Comparison of ENCODE assay signal across 21 cellular contexts in genomic region chr2:239587311-239587731, GRCh38.
DNase-seq lines count a peak whose midpoint lies in the region; ATAC-seq, FAIRE-seq and TF ChIP-seq lines count a peak whose summit lies in the region.
"Had no signal": no experiment of that assay in that cellular context is flagged by ENCODE, and none has a peak within 500 bp of the region (broad histone marks: within the 10 kb centered on the region; RNA-seq: fewer than 3 reads in every experiment).

No MANE protein-coding gene starts in this region.

- no TSS peak for BruUV-seq in MCF 10A (replicated peaks; lab: Mats Ljungman, UMichigan)

- H3K4ac ChIP-seq in H1 (replicated peaks; ENCODE audit: insufficient read length, low read depth, low read length) (no peak overlapping the region), neuronal stem cell (ENCODE audit: low read length) (no peak overlapping the region)

- no peak for TF ChIP-seq RAD21 in H1 (IDR thresholded peaks at IDR 0.05 in 1 of 2, conservative IDR thresholded peaks at IDR 0.05 in 1 of 2; ENCODE audit: low read depth in 2 of 2, low read length in 2 of 2)

- H3K23me2 ChIP-seq in H1 (ENCODE audit: low read depth, low read length), result no peaks in the 10 kb centered on the region

- H2BK5ac ChIP-seq in H1 (ENCODE audit: low read depth, low read length) (no peak overlapping the region), neuronal stem cell (ENCODE audit: low read length) (no peak overlapping the region)

- no peak overlapping the region for H3K18ac ChIP-seq in H1 (ENCODE audit: extremely low read depth, low read length)
- peak overlapping the region; percentile 56 for H3K18ac ChIP-seq in neuronal stem cell (ENCODE audit: low read length)

- H2BK15ac ChIP-seq in H1 (ENCODE audit: low read length) (no peak overlapping the region), neuronal stem cell (ENCODE audit: low read length) (peak overlapping the region; percentile 45)

- H2BK120ac ChIP-seq in H1 (replicated peaks; ENCODE audit: low read depth, low read length) (no peak overlapping the region), neuronal stem cell (ENCODE audit: low read depth, low read length) (no peak overlapping the region)

- no peak for FAIRE-seq in H1 (lab: Jason Lieb, UNC)
- FAIRE-seq: A204.1 had no signal

- H3K27ac Mint-ChIP-seq in MCF 10A (ENCODE audit: low read depth, unreplicated experiment), result no peak overlapping the region
- H3K27ac Mint-ChIP-seq: B cell; CD4-positive, CD25-positive, alpha-beta regulatory T cell had no signal

- H2BK12ac ChIP-seq in H1 (ENCODE audit: low read depth, low read length) (no peak overlapping the region), neuronal stem cell (ENCODE audit: low read length) (no peak overlapping the region)

- H3K36me3 ChIP-seq in left ventricle myocardium inferior, result no peaks in the 10 kb centered on the region
- H3K36me3 ChIP-seq in H1 (ENCODE audit: control insufficient read depth in 2 of 4, insufficient read depth in 4 of 4, low read length in 3 of 4), result no peaks in the 10 kb centered on the region
- H3K36me3 ChIP-seq in neuronal stem cell (replicated peaks in 1 of 2; ENCODE audit: control insufficient read depth in 2 of 2, insufficient read depth in 2 of 2, low read length in 2 of 2), result no peaks in the 10 kb centered on the region
- H3K36me3 ChIP-seq: SJCRH30 had no signal

- DNase-seq in right cardiac atrium, result peak in 2 of 3 donors; percentile 37 to 44
- no peak for DNase-seq in left ventricle myocardium inferior
- DNase-seq in H1 (ENCODE audit: low read depth in 1 of 2, low spot score in 2 of 2), result no peak
- DNase-seq in neuronal stem cell (ENCODE audit: low spot score), result no peak
- no peak for DNase-seq in MCF 10A (ENCODE audit: unreplicated experiment)
- DNase-seq in NCI-H1694 treated with DMSO at 0.1 percent for 48 hours (lab: John Stamatoyannopoulos, UW), result no peak
- no peak for DNase-seq in activated T-cell treated with anti-CD3 and anti-CD28 coated beads, Interleukin-2, amount 50 U/mL, for 1 hour
- DNase-seq: CD4-positive, CD25-positive, alpha-beta regulatory T cell; EL; HCEC 1CT; KBM-7; NCI-H1105 treated with DMSO at 0.1 percent for 48 hours; NCI-H2081; NCI-H2171; NCI-H345; NCI-H524; NCI-H774; NK-92 treated with Interleukin-12 subunit alpha and Interleukin-12 subunit beta, amount 100 ng/mL, for 24 hours; SJCRH30 had no signal

- no peak for TF ChIP-seq CTCF in left ventricle myocardium inferior (IDR thresholded peaks at IDR 0.05; ENCODE audit: borderline replicate concordance)
- TF ChIP-seq CTCF in H1 (IDR thresholded peaks at IDR 0.05; ENCODE audit: control extremely low read depth in 1 of 3, insufficient read depth in 1 of 3, low read depth in 1 of 3, low read length in 3 of 3), result no peak
- TF ChIP-seq CTCF in MCF 10A (IDR thresholded peaks at IDR 0.05; ENCODE audit: unreplicated experiment), result no peak

- H3K27me3 ChIP-seq in right cardiac atrium (ENCODE audit: control insufficient read depth, insufficient read depth) (no peaks in the 10 kb centered on the region), left ventricle myocardium inferior (ENCODE audit: low read depth) (peaks cover 60% of the 10 kb centered on the region), H1 (replicated peaks in 1 of 4; ENCODE audit: control insufficient read depth in 3 of 4, extremely low read depth in 1 of 4, insufficient read depth in 3 of 4, low read length in 3 of 4) (no peaks in the 10 kb centered on the region), neuronal stem cell (ENCODE audit: control insufficient read depth in 3 of 3, insufficient read depth in 3 of 3, low read depth in 1 of 3, low read length in 3 of 3) (no peaks in the 10 kb centered on the region)

- no peaks in the 10 kb centered on the region for H3K79me2 ChIP-seq in H1 (ENCODE audit: control insufficient read depth in 1 of 2, insufficient read depth in 2 of 2, low read length in 2 of 2)

- H4K20me1 ChIP-seq in H1 (replicated peaks in 1 of 2; ENCODE audit: control insufficient read depth in 1 of 2, insufficient read depth in 2 of 2, low read length in 2 of 2), result no peaks in the 10 kb centered on the region

- H3K9me3 ChIP-seq in right cardiac atrium (ENCODE audit: control insufficient read depth, low read length) (no peaks in the 10 kb centered on the region), left ventricle myocardium inferior (replicated peaks) (no peaks in the 10 kb centered on the region), H1 (ENCODE audit: insufficient read depth in 2 of 2, low read depth in 1 of 2, low read length in 1 of 2) (peaks cover 3 to 7% of the 10 kb centered on the region in 2 experiments; a peak in 3 of 4 replicates), neuronal stem cell (replicated peaks in 1 of 2; ENCODE audit: control insufficient read depth in 2 of 2, insufficient read depth in 1 of 2, low read depth in 1 of 2, low read length in 2 of 2) (peaks cover under 1 to 2% of the 10 kb centered on the region in 2 donors)
- H3K9me3 ChIP-seq: SJCRH30 had no signal

- no peaks in the 10 kb centered on the region for H3K79me1 ChIP-seq in H1 (ENCODE audit: low read depth, low read length)
- H3K79me1 ChIP-seq in neuronal stem cell (ENCODE audit: low read depth, low read length), result no peaks in the 10 kb centered on the region

- TF ChIP-seq POLR2A in H1 (IDR thresholded peaks at IDR 0.05; ENCODE audit: control extremely low read depth in 1 of 2, low read depth in 2 of 2, low read length in 2 of 2), result no peak

- 83% methylated on average over 16 of the region's 16 CpGs for WGBS in right cardiac atrium
- 93% methylated on average over 13 of the region's 16 CpGs; no CpG with 5 or more reads in 1 of the 2 experiments for WGBS in H1 (ENCODE audit: extremely low coverage in 1 of 2, insufficient coverage in 1 of 2, insufficient read length in 1 of 2, insufficient replicate concordance in 2 of 2, low coverage in 1 of 2, low lambda C conversion rate in 2 of 2, missing lambda C conversion rate in 1 of 2), 2 experiments
- WGBS in neuronal stem cell (ENCODE audit: extremely low coverage in 2 of 2, insufficient read length in 2 of 2, insufficient replicate concordance in 1 of 2), 2 donors, result no CpG with 5 or more reads among the region's 16 CpGs

- H2AK5ac ChIP-seq in H1 (ENCODE audit: low read depth, low read length) (no peak overlapping the region), neuronal stem cell (ENCODE audit: low read depth, low read length) (no peak overlapping the region)

- H3K27me3 Mint-ChIP-seq in MCF 10A (ENCODE audit: insufficient read depth, unreplicated experiment), result no peaks in the 10 kb centered on the region
- H3K27me3 Mint-ChIP-seq: CD4-positive, CD25-positive, alpha-beta regulatory T cell had no signal

- no peak for TF ChIP-seq EP300 in H1 (IDR thresholded peaks at IDR 0.05; ENCODE audit: borderline replicate concordance in 1 of 2, low read depth in 2 of 2, low read length in 2 of 2)

- intact Hi-C loops in right cardiac atrium (cut with DNase I) (no loop called here), left ventricle myocardium inferior (cut with micrococcal nuclease) (no loop called here), MCF 10A (cut with micrococcal nuclease) (no loop called here)

- H3K9me3 Mint-ChIP-seq in MCF 10A (ENCODE audit: unreplicated experiment), result peaks cover 10% of the 10 kb centered on the region

- no peak overlapping the region for H3K4me3 Mint-ChIP-seq in MCF 10A (ENCODE audit: unreplicated experiment)
- H3K4me3 Mint-ChIP-seq: B cell; CD4-positive, CD25-positive, alpha-beta regulatory T cell had no signal

- H3K36me3 Mint-ChIP-seq in MCF 10A (ENCODE audit: insufficient read depth, unreplicated experiment), result no peaks in the 10 kb centered on the region
- H3K36me3 Mint-ChIP-seq: CD4-positive, CD25-positive, alpha-beta regulatory T cell had no signal

- H2AFZ ChIP-seq in H1 (ENCODE audit: low read length), result no peak overlapping the region
- no peak overlapping the region for H2AFZ ChIP-seq in neuronal stem cell (ENCODE audit: low read length)

- no peak overlapping the region for H4K91ac ChIP-seq in H1 (replicated peaks; ENCODE audit: insufficient read length, low read length)
- no peak overlapping the region for H4K91ac ChIP-seq in neuronal stem cell (ENCODE audit: low read depth, low read length, poor library complexity)

- no peak overlapping the region for H3K56ac ChIP-seq in H1 (replicated peaks; ENCODE audit: insufficient read length, low read depth, low read length)

- CTCF ChIA-PET in H1 (lab: Charles Lee; ENCODE audit: partially characterized antibody) (no interaction called here), MCF 10A (lab: Yijun Ruan, JAX) (no interaction called here)

- H3K23ac ChIP-seq in H1 (ENCODE audit: insufficient read length) (no peak overlapping the region), neuronal stem cell (ENCODE audit: low read depth, low read length, poor library complexity) (no peak overlapping the region)

- H3K9ac ChIP-seq in H1 (replicated peaks in 1 of 4; ENCODE audit: extremely low read depth in 1 of 4, low read depth in 3 of 4, low read length in 3 of 4) (no peak overlapping the region), neuronal stem cell (ENCODE audit: low read depth, low read length, poor library complexity) (no peak overlapping the region)

- H3K27ac ChIP-seq in right cardiac atrium (ENCODE audit: low read length) (no peak overlapping the region), left ventricle myocardium inferior (replicated peaks) (no peak overlapping the region), H1 (ENCODE audit: low read depth, low read length) (no peak overlapping the region), neuronal stem cell (replicated peaks; ENCODE audit: low read length) (no peak overlapping the region)
- H3K27ac ChIP-seq: SJCRH30 had no signal

- ATAC-seq in right cardiac atrium, result no peak

- H4K8ac ChIP-seq in H1 (ENCODE audit: extremely low read depth, insufficient read depth, low read length), result peak overlapping the region; percentile 17; the same call in 1 of the 2 replicates
- no peak overlapping the region for H4K8ac ChIP-seq in neuronal stem cell (ENCODE audit: low read depth, low read length)

- H3K4me1 ChIP-seq in right cardiac atrium (ENCODE audit: control insufficient read depth, insufficient read depth, low read length) (no peaks in the 10 kb centered on the region), left ventricle myocardium inferior (no peaks in the 10 kb centered on the region), H1 (replicated peaks in 1 of 4; ENCODE audit: control insufficient read depth in 3 of 4, insufficient read depth in 4 of 4, low read length in 3 of 4) (no peaks in the 10 kb centered on the region; a peak in 1 of 7 replicates), neuronal stem cell (ENCODE audit: control insufficient read depth in 2 of 2, insufficient read depth in 1 of 2, low read depth in 1 of 2, low read length in 2 of 2) (peaks cover 2% of the 10 kb centered on the region in 2 donors)
- H3K4me1 ChIP-seq: SJCRH30 had no signal

- H2BK20ac ChIP-seq in H1 (ENCODE audit: low read length), result no peak overlapping the region

- POLR2A ChIA-PET in H1 (lab: Charles Lee; ENCODE audit: partially characterized antibody), result no interaction called here
- POLR2A ChIA-PET in MCF 10A (lab: Yijun Ruan, JAX), result no interaction called here

- H3K4me1 Mint-ChIP-seq in MCF 10A (ENCODE audit: insufficient read depth, unreplicated experiment), result no peaks in the 10 kb centered on the region
- H3K4me1 Mint-ChIP-seq: B cell had no signal

- H3K4me2 ChIP-seq in H1 (ENCODE audit: insufficient read depth in 1 of 2, low read depth in 2 of 2, low read length in 2 of 2) (no peak overlapping the region), neuronal stem cell (ENCODE audit: insufficient read depth, low read length, poor library complexity, severe bottlenecking) (no peak overlapping the region)

- no peak overlapping the region for H3K14ac ChIP-seq in H1 (ENCODE audit: insufficient read length)
- H3K14ac ChIP-seq in neuronal stem cell (ENCODE audit: low read length), result peak overlapping the region; percentile 75

- no peak overlapping the region for H4K5ac ChIP-seq in H1 (ENCODE audit: insufficient read length, low read depth, low read length)

- H3K4me3 ChIP-seq in right cardiac atrium (ENCODE audit: low read length), result no peak overlapping the region
- H3K4me3 ChIP-seq in left ventricle myocardium inferior, result no peak overlapping the region
- H3K4me3 ChIP-seq in H1 (ENCODE audit: extremely low read depth in 1 of 4, insufficient read depth in 2 of 4, low read depth in 3 of 4, low read length in 4 of 4), result no peak overlapping the region
- H3K4me3 ChIP-seq in neuronal stem cell (ENCODE audit: low read length in 2 of 2), result no peak overlapping the region
- H3K4me3 ChIP-seq: SJCRH30 had no signal

Comparison
In these comparisons a context has a peak if more than half of its experiments do, and no peak if none do; other contexts are left out.
1. DNase-seq: peak in right cardiac atrium (2 of 3); none in left ventricle myocardium inferior (single experiment), H1 (0 of 2), neuronal stem cell (single experiment), MCF 10A (single experiment), NCI-H1694 treated with DMSO at 0.1 percent for 48 hours (single experiment) and activated T-cell treated with anti-CD3 and anti-CD28 coated beads, Interleukin-2, amount 50 U/mL, for 1 hour (single experiment).